1 cellular context compared by ENCODE assay signal in the genomic region with DNA sequence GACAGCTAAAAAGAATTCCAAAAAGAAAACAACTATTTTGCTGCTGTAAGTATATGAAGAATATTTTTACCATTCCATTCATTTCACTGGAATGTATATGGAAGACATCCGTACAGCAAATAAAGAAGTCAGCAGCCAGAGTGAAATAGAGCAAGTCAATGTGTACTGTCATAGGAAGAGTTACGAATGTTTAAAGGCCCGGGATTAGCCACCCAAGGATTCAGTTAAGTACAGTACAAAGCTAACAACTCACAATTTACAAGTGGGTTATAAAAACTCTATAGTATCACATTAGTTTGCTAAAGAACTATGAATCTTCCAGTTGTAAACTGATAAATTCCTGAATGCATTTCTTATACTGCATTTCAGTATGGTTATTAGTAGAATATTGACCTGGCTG.
TF ChIP-seq lines count a peak whose summit lies in the region.

No MANE protein-coding gene starts in this region.

TF ChIP-seq in K562, 482 proteins besides CTCF, POLR2A, EP300 and RAD21 (continued from another document):
- TF ChIP-seq ZNF140 (CRISPR knock-in tag; IDR thresholded peaks at IDR 0.05) (no peak), MCM7 (IDR thresholded peaks at IDR 0.05) (no peak), TCF3 (CRISPR knock-in tag; IDR thresholded peaks at IDR 0.05) (no peak), U2AF2 (optimal IDR thresholded peaks at IDR 0.05; ENCODE audit: low read depth, low read length) (no peak), SRSF3 (IDR thresholded peaks at IDR 0.05; ENCODE audit: insufficient read depth, low read length) (no peak), GATAD2A (IDR thresholded peaks at IDR 0.05) (no peak), ERF (CRISPR knock-in tag; IDR thresholded peaks at IDR 0.05) (no peak), HDGF (IDR thresholded peaks at IDR 0.05) (no peak), MEF2A (IDR thresholded peaks at IDR 0.05; ENCODE audit: control insufficient read depth, low read depth, low read length) (no peak), HNRNPH1 (optimal IDR thresholded peaks at IDR 0.05; ENCODE audit: low read depth, low read length) (no peak), SRF (CRISPR knock-in tag; IDR thresholded peaks at IDR 0.05) (no peak)
- TF ChIP-seq, protein P1, sequence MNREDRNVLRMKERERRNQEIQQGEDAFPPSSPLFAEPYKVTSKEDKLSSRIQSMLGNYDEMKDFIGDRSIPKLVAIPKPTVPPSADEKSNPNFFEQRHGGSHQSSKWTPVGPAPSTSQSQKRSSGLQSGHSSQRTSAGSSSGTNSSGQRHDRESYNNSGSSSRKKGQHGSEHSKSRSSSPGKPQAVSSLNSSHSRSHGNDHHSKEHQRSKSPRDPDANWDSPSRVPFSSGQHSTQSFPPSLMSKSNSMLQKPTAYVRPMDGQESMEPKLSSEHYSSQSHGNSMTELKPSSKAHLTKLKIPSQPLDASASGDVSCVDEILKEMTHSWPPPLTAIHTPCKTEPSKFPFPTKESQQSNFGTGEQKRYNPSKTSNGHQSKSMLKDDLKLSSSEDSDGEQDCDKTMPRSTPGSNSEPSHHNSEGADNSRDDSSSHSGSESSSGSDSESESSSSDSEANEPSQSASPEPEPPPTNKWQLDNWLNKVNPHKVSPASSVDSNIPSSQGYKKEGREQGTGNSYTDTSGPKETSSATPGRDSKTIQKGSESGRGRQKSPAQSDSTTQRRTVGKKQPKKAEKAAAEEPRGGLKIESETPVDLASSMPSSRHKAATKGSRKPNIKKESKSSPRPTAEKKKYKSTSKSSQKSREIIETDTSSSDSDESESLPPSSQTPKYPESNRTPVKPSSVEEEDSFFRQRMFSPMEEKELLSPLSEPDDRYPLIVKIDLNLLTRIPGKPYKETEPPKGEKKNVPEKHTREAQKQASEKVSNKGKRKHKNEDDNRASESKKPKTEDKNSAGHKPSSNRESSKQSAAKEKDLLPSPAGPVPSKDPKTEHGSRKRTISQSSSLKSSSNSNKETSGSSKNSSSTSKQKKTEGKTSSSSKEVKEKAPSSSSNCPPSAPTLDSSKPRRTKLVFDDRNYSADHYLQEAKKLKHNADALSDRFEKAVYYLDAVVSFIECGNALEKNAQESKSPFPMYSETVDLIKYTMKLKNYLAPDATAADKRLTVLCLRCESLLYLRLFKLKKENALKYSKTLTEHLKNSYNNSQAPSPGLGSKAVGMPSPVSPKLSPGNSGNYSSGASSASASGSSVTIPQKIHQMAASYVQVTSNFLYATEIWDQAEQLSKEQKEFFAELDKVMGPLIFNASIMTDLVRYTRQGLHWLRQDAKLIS (CRISPR knock-in tag; IDR thresholded peaks at IDR 0.05), result no peak
- TF ChIP-seq, protein P2, sequence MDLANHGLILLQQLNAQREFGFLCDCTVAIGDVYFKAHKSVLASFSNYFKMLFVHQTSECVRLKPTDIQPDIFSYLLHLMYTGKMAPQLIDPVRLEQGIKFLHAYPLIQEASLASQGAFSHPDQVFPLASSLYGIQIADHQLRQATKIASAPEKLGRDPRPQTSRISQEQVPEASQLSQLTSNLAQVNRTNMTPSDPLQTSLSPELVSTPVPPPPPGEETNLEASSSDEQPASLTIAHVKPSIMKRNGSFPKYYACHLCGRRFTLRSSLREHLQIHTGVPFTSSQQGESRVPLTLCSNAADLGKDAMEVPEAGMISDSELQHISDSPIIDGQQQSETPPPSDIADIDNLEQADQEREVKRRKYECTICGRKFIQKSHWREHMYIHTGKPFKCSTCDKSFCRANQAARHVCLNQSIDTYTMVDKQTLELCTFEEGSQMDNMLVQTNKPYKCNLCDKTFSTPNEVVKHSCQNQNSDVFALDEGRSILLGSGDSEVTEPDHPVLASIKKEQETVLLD (IDR thresholded peaks at IDR 0.05), result no peak
- TF ChIP-seq, protein P3, sequence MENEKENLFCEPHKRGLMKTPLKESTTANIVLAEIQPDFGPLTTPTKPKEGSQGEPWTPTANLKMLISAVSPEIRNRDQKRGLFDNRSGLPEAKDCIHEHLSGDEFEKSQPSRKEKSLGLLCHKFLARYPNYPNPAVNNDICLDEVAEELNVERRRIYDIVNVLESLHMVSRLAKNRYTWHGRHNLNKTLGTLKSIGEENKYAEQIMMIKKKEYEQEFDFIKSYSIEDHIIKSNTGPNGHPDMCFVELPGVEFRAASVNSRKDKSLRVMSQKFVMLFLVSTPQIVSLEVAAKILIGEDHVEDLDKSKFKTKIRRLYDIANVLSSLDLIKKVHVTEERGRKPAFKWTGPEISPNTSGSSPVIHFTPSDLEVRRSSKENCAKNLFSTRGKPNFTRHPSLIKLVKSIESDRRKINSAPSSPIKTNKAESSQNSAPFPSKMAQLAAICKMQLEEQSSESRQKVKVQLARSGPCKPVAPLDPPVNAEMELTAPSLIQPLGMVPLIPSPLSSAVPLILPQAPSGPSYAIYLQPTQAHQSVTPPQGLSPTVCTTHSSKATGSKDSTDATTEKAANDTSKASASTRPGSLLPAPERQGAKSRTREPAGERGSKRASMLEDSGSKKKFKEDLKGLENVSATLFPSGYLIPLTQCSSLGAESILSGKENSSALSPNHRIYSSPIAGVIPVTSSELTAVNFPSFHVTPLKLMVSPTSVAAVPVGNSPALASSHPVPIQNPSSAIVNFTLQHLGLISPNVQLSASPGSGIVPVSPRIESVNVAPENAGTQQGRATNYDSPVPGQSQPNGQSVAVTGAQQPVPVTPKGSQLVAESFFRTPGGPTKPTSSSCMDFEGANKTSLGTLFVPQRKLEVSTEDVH (IDR thresholded peaks at IDR 0.05; ENCODE audit: low read depth, partially characterized antibody), result no peak
- TF ChIP-seq, protein P4, sequence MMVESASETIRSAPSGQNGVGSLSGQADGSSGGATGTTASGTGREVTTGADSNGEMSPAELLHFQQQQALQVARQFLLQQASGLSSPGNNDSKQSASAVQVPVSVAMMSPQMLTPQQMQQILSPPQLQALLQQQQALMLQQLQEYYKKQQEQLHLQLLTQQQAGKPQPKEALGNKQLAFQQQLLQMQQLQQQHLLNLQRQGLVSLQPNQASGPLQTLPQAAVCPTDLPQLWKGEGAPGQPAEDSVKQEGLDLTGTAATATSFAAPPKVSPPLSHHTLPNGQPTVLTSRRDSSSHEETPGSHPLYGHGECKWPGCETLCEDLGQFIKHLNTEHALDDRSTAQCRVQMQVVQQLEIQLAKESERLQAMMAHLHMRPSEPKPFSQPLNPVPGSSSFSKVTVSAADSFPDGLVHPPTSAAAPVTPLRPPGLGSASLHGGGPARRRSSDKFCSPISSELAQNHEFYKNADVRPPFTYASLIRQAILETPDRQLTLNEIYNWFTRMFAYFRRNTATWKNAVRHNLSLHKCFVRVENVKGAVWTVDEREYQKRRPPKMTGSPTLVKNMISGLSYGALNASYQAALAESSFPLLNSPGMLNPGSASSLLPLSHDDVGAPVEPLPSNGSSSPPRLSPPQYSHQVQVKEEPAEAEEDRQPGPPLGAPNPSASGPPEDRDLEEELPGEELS (CRISPR knock-in tag; IDR thresholded peaks at IDR 0.05; ENCODE audit: borderline replicate concordance), result no peak
- TF ChIP-seq, protein P5, sequence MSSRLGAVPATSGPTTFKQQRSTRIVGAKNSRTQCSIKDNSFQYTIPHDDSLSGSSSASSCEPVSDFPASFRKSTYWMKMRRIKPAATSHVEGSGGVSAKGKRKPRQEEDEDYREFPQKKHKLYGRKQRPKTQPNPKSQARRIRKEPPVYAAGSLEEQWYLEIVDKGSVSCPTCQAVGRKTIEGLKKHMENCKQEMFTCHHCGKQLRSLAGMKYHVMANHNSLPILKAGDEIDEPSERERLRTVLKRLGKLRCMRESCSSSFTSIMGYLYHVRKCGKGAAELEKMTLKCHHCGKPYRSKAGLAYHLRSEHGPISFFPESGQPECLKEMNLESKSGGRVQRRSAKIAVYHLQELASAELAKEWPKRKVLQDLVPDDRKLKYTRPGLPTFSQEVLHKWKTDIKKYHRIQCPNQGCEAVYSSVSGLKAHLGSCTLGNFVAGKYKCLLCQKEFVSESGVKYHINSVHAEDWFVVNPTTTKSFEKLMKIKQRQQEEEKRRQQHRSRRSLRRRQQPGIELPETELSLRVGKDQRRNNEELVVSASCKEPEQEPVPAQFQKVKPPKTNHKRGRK (tag; IDR thresholded peaks at IDR 0.05), result no peak
- TF ChIP-seq, protein P6, sequence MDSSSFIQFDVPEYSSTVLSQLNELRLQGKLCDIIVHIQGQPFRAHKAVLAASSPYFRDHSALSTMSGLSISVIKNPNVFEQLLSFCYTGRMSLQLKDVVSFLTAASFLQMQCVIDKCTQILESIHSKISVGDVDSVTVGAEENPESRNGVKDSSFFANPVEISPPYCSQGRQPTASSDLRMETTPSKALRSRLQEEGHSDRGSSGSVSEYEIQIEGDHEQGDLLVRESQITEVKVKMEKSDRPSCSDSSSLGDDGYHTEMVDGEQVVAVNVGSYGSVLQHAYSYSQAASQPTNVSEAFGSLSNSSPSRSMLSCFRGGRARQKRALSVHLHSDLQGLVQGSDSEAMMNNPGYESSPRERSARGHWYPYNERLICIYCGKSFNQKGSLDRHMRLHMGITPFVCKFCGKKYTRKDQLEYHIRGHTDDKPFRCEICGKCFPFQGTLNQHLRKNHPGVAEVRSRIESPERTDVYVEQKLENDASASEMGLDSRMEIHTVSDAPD (CRISPR knock-in tag; IDR thresholded peaks at IDR 0.05), result no peak
TF ChIP-seq in K562: peak in this region for 0.
